In genomic region chr19:4375164-4375619, GRCh38 we compare ENCODE assay signal across 8 cellular contexts. TPM values are rescaled to one million over a fixed set of nuclear protein-coding genes. Genes with fewer than 3 reads are reported as not detected.
DNase-seq lines count a peak whose midpoint lies in the region; ATAC-seq and TF ChIP-seq lines count a peak whose summit lies in the region.

No MANE protein-coding gene starts in this region.

- no peaks in the 10 kb centered on the region for H3K9me3 Mint-ChIP-seq in natural killer cell treated with Interleukin-12 subunit alpha and Interleukin-12 subunit beta and Interleukin-15 and Interleukin-18, amount 100 ng/mL, for 72 hours

- peak overlapping the region in 1 of 2 donors; percentile 48 for H3K27ac Mint-ChIP-seq in natural killer cell treated with Interleukin-12 subunit alpha and Interleukin-12 subunit beta and Interleukin-15 and Interleukin-18, amount 100 ng/mL, for 72 hours

- peak overlapping the region; percentile 77 for H3K9ac ChIP-seq in HCT116 (ENCODE audit: low read length)
- H3K9ac ChIP-seq in SK-N-SH = peak overlapping the region; percentile 57

- no CpG with 5 or more reads among the region's 8 CpGs for WGBS in SK-N-SH (ENCODE audit: low lambda C conversion rate)

- intact Hi-C loops in HCT116 (cut with micrococcal nuclease) = loop anchor here (2.0 kb wide), 1 partner anchor 32 kb away; the partner anchor contains the start of gene MPND

- no peak overlapping the region for H3K4me3 Mint-ChIP-seq in natural killer cell treated with Interleukin-12 subunit alpha and Interleukin-12 subunit beta and Interleukin-15 and Interleukin-18, amount 100 ng/mL, for 72 hours

- H3K27ac ChIP-seq in HCT116 (ENCODE audit: low read depth, low read length) (peak overlapping the region; percentile 99), SK-N-SH (ENCODE audit: low read depth in 2 of 2, low read length in 1 of 2) (peak overlapping the region; percentile 80 to 92), right atrium auricular region (peak overlapping the region; percentile 91 to 95), skin epidermis (peak overlapping the region in 20 of 21 experiments; percentile 58 to 95 (median 86))

- H3K4me1 ChIP-seq in HCT116 (ENCODE audit: control insufficient read depth in 1 of 2, insufficient read depth in 2 of 2, low read length in 2 of 2) (peaks cover 64 to 77% of the 10 kb centered on the region in 2 experiments), SK-N-SH (ENCODE audit: control insufficient read depth in 1 of 2, insufficient read depth in 2 of 2, low read depth in 1 of 2, low read length in 1 of 2) (peaks cover 33 to 70% of the 10 kb centered on the region in 2 experiments), right atrium auricular region (peaks cover 0 to 100% of the 10 kb centered on the region in 2 donors)

- H4K20me1 ChIP-seq in HCT116 (ENCODE audit: insufficient read depth) (peaks cover 3% of the 10 kb centered on the region; the same call in 1 of the 2 replicates), SK-N-SH (ENCODE audit: insufficient read depth) (peaks cover 34% of the 10 kb centered on the region)

- no peaks in the 10 kb centered on the region for H3K36me3 Mint-ChIP-seq in natural killer cell treated with Interleukin-12 subunit alpha and Interleukin-12 subunit beta and Interleukin-15 and Interleukin-18, amount 100 ng/mL, for 72 hours

- H3K4me3 ChIP-seq in HCT116 (replicated peaks in 1 of 2; ENCODE audit: low read depth in 1 of 2, low read length in 2 of 2) (peak overlapping the region; percentile 30 to 58), SK-N-SH (ENCODE audit: low read depth in 2 of 2, low read length in 1 of 2) (no peak overlapping the region), right atrium auricular region (no peak overlapping the region), skin epidermis (no peak overlapping the region)

- TF ChIP-seq EP300 in SK-N-SH (IDR thresholded peaks at IDR 0.05; ENCODE audit: borderline replicate concordance in 1 of 2, low read depth in 1 of 2, low read length in 1 of 2) = 0 out of 4 replicates have a peak, but pooled peaks of 1 of the 2 experiments have one; percentile 35

- H3K9me3 ChIP-seq in HCT116 (ENCODE audit: control insufficient read depth in 1 of 2, insufficient read depth in 1 of 2, low read depth in 1 of 2, low read length in 2 of 2) (no peaks in the 10 kb centered on the region), SK-N-SH (no peaks in the 10 kb centered on the region), right atrium auricular region (no peaks in the 10 kb centered on the region)

- H2AFZ ChIP-seq in HCT116 (ENCODE audit: low read depth, low read length, poor library complexity, severe bottlenecking) (no peak overlapping the region), SK-N-SH (ENCODE audit: low read depth) (no peak overlapping the region)

- RAD21 ChIA-PET in HCT116 (lab: Charles Lee; ENCODE audit: low non-redundant PET in 1 of 2, low total read pairs in 2 of 2, uncharacterized antibody in 2 of 2, unreplicated experiment in 2 of 2) = interaction anchor here (0.6 to 1.2 kb wide), 4 partner anchors 25 to 96 kb away, joined by 3 to 4 read pairs (median 3); partner anchors contain the start of genes HDGFL2 (in 1 of the 2) and SH3GL1 (in 1 of the 2)

- TF ChIP-seq CTCF in HCT116 (IDR thresholded peaks at IDR 0.05 in 2 of 3, conservative IDR thresholded peaks at IDR 0.05 in 1 of 3; ENCODE audit: borderline replicate concordance in 1 of 3, insufficient read depth in 1 of 3, low read depth in 2 of 3, low read length in 2 of 3) = no peak
- TF ChIP-seq CTCF in SK-N-SH (IDR thresholded peaks at IDR 0.05) = no peak
- TF ChIP-seq CTCF in right atrium auricular region (IDR thresholded peaks at IDR 0.05) = no peak
- TF ChIP-seq CTCF in GM13977 (IDR thresholded peaks at IDR 0.05; ENCODE audit: extremely low read depth, insufficient read depth, missing control alignments) = no peak

- H3K9me2 ChIP-seq in HCT116 (ENCODE audit: insufficient read depth) = no peaks in the 10 kb centered on the region
- H3K9me2 ChIP-seq in SK-N-SH = no peaks in the 10 kb centered on the region

- CTCF ChIA-PET in HCT116 (lab: Charles Lee) (interaction anchor here (0.6 to 2.6 kb wide), 7 partner anchors 12 to 387 kb away, joined by 3 to 13 read pairs (median 6); partner anchors contain the start of genes CHAF1A and SH3GL1), SK-N-SH (lab: Yijun Ruan, JAX) (interaction anchor here (0.7 to 4.8 kb wide), 16 partner anchors 9 to 128 kb away, joined by 3 to 16 read pairs (median 4); partner anchors contain the start of genes CHAF1A, SH3GL1 and YJU2)

- in situ Hi-C loops in GM13977 (cut with MboI; ENCODE audit: low pct_unique_long_range_greater_than_20kb, low sequenced_read_pairs, unreplicated experiment) = no loop called here

- H3K36me3 ChIP-seq in HCT116 (ENCODE audit: control insufficient read depth in 1 of 2, insufficient read depth in 2 of 2, low read length in 2 of 2) = no peaks in the 10 kb centered on the region
- H3K36me3 ChIP-seq in SK-N-SH (replicated peaks in 1 of 2; ENCODE audit: control insufficient read depth in 1 of 2, insufficient read depth in 2 of 2, low read length in 1 of 2) = no peaks in the 10 kb centered on the region
- no peaks in the 10 kb centered on the region for H3K36me3 ChIP-seq in right atrium auricular region

- ATAC-seq in HCT116 = peak; percentile 57
- no peak for ATAC-seq in natural killer cell treated with Interleukin-12 subunit alpha and Interleukin-12 subunit beta and Interleukin-15 and Interleukin-18, amount 100 ng/mL, for 72 hours

- BruUV-seq in HCT116 (replicated peaks; lab: Mats Ljungman, UMichigan) = no TSS peak

- H3F3A ChIP-seq in SK-N-SH (replicated peaks; ENCODE audit: insufficient read depth) = peaks cover 12% of the 10 kb centered on the region

- POLR2A ChIA-PET in HCT116 (lab: Charles Lee) (interaction anchor here (1.0 to 1.7 kb wide), 2 partner anchors 24 to 32 kb away, joined by 4 to 5 read pairs; partner anchors contain the start of gene MPND), SK-N-SH (lab: Yijun Ruan, JAX) (interaction anchor here (1.1 to 1.9 kb wide), 2 partner anchors 12 to 32 kb away, joined by 5 to 8 read pairs; partner anchors contain the start of gene MPND)

- H3K79me2 ChIP-seq in HCT116 (ENCODE audit: insufficient read depth, low read length) (peaks cover 96% of the 10 kb centered on the region), SK-N-SH (ENCODE audit: insufficient read depth) (peaks cover 100% of the 10 kb centered on the region)

- no peaks in the 10 kb centered on the region for H3K27me3 Mint-ChIP-seq in natural killer cell treated with Interleukin-12 subunit alpha and Interleukin-12 subunit beta and Interleukin-15 and Interleukin-18, amount 100 ng/mL, for 72 hours

- TF ChIP-seq RAD21 in HCT116 (IDR thresholded peaks at IDR 0.05; ENCODE audit: low read depth) (no peak), SK-N-SH (IDR thresholded peaks at IDR 0.05; ENCODE audit: low read length) (no peak)

- no peak for DNase-seq in HCT116 (ENCODE audit: low read depth, low spot score)
- peak; percentile 64 for DNase-seq in SK-N-SH
- DNase-seq in right atrium auricular region (ENCODE audit: low spot score) = no peak
- no peak for DNase-seq in activated CD4-positive, alpha-beta T cell treated with anti-CD3 and anti-CD28 coated beads, Interleukin-2, amount 50 U/mL, for 1 hour
- no peak for DNase-seq in GM13977 (ENCODE audit: low spot score)
- no peak for DNase-seq in natural killer cell treated with Interleukin-12 subunit alpha and Interleukin-12 subunit beta and Interleukin-15 and Interleukin-18, amount 100 ng/mL, for 72 hours (ENCODE audit: low spot score)
- no peak for DNase-seq in effector CD4-positive, alpha-beta T cell

- peak overlapping the region; percentile 97 for H3K4me2 ChIP-seq in HCT116 (ENCODE audit: low read length)
- peak overlapping the region; percentile 72 for H3K4me2 ChIP-seq in SK-N-SH

- H3K27me3 ChIP-seq in HCT116 (ENCODE audit: insufficient read depth, low read length) = no peaks in the 10 kb centered on the region
- H3K27me3 ChIP-seq in SK-N-SH (ENCODE audit: insufficient read depth) = no peaks in the 10 kb centered on the region
- H3K27me3 ChIP-seq in right atrium auricular region = no peaks in the 10 kb centered on the region

- H3K4me1 Mint-ChIP-seq in natural killer cell treated with Interleukin-12 subunit alpha and Interleukin-12 subunit beta and Interleukin-15 and Interleukin-18, amount 100 ng/mL, for 72 hours (ENCODE audit: low read depth in 2 of 2) = peaks cover 39 to 48% of the 10 kb centered on the region in 2 donors

- no peak for TF ChIP-seq POLR2A in HCT116 (IDR thresholded peaks at IDR 0.05; ENCODE audit: borderline replicate concordance, extremely low read depth, insufficient read depth, insufficient read length)

RNA-seq across cellular contexts. Expression of gene SH3GL1, which starts 25.2 kb away (rescaled TPM):
- total RNA-seq in HCT116 (2021; ENCODE audit: unreplicated experiment) (86.0 TPM), right atrium auricular region (10 to 100 TPM; 17.5 to 31.9 TPM)
- 78.9 and 84.1 TPM in 2 replicates for polyA plus RNA-seq in HCT116 (2012)
- polyA plus RNA-seq in SK-N-SH (2012; rRNA removed) = 62.5 and 82.8 TPM in 2 replicates
- 34.7 and 53.5 TPM in 2 replicates for polyA plus RNA-seq in SK-N-SH (2012; cell fraction: cytosol; rRNA removed)
- polyA plus RNA-seq in SK-N-SH (2012; cell fraction: nucleus; rRNA removed) = 48.5 and 52.9 TPM in 2 replicates
- 10 to 100 TPM; 47.0 to 50.8 TPM for total RNA-seq in natural killer cell treated with Interleukin-12 subunit alpha and Interleukin-12 subunit beta and Interleukin-15 and Interleukin-18, amount 100 ng/mL, for 72 hours

RNA-seq across cellular contexts. Expression of gene CHAF1A, which starts 27.2 kb away (rescaled TPM):
- total RNA-seq in HCT116 (2021; ENCODE audit: unreplicated experiment) = 69.9 TPM
- 31.9 and 32.2 TPM in 2 replicates for polyA plus RNA-seq in HCT116 (2012)
- polyA plus RNA-seq in SK-N-SH (2012; rRNA removed) = 13.2 and 18.0 TPM in 2 replicates
- polyA plus RNA-seq in SK-N-SH (2012; cell fraction: cytosol; rRNA removed) = 12.9 and 15.0 TPM in 2 replicates
- 23.9 and 29.4 TPM in 2 replicates for polyA plus RNA-seq in SK-N-SH (2012; cell fraction: nucleus; rRNA removed)
- total RNA-seq in right atrium auricular region = 1 to 10 TPM; 2.6 to 5.0 TPM
- 100 to 1,000 TPM in 1 of 2 donors, 10 to 100 TPM in 1; 54.6 to 125 TPM for total RNA-seq in natural killer cell treated with Interleukin-12 subunit alpha and Interleukin-12 subunit beta and Interleukin-15 and Interleukin-18, amount 100 ng/mL, for 72 hours

RNA-seq across cellular contexts. Expression of gene MPND, which starts 31.8 kb away (rescaled TPM):
- total RNA-seq in HCT116 (2021; ENCODE audit: unreplicated experiment) (24.3 TPM), right atrium auricular region (1 to 10 TPM; 6.2 to 7.3 TPM)
- polyA plus RNA-seq in HCT116 (2012) = 22.9 and 27.3 TPM in 2 replicates
- 18.7 and 21.3 TPM in 2 replicates for polyA plus RNA-seq in SK-N-SH (2012; rRNA removed)
- polyA plus RNA-seq in SK-N-SH (2012; cell fraction: cytosol; rRNA removed) = 9.7 and 14.7 TPM in 2 replicates
- 23.4 and 26.0 TPM in 2 replicates for polyA plus RNA-seq in SK-N-SH (2012; cell fraction: nucleus; rRNA removed)
- 10 to 100 TPM; 28.3 to 73.5 TPM for total RNA-seq in natural killer cell treated with Interleukin-12 subunit alpha and Interleukin-12 subunit beta and Interleukin-15 and Interleukin-18, amount 100 ng/mL, for 72 hours

RNA-seq across cellular contexts. Expression of gene STAP2, which starts 36.6 kb away (rescaled TPM):
- total RNA-seq in HCT116 (2021; ENCODE audit: unreplicated experiment) (2.1 TPM), right atrium auricular region (10 to 100 TPM in 1 of 2 donors, 1 to 10 TPM in 1; 4.8 to 11.8 TPM)
- polyA plus RNA-seq in HCT116 (2012) = 2.4 and 2.5 TPM in 2 replicates
- polyA plus RNA-seq in SK-N-SH (2012; rRNA removed) = 6.0 and 7.6 TPM in 2 replicates
- polyA plus RNA-seq in SK-N-SH (2012; cell fraction: cytosol; rRNA removed) = 2.8 and 2.9 TPM in 2 replicates
- 5.6 and 6.1 TPM in 2 replicates for polyA plus RNA-seq in SK-N-SH (2012; cell fraction: nucleus; rRNA removed)
- 10 to 100 TPM in 1 of 2 donors, 1 to 10 TPM in 1; 7.3 to 12.8 TPM for total RNA-seq in natural killer cell treated with Interleukin-12 subunit alpha and Interleukin-12 subunit beta and Interleukin-15 and Interleukin-18, amount 100 ng/mL, for 72 hours

Comparison
In these comparisons a context has a peak if more than half of its experiments do, and no peak if none do; other contexts are left out.
1. H3K4me3 ChIP-seq: peak in HCT116 (2 of 2); none in SK-N-SH (0 of 2), right atrium auricular region (0 of 2) and skin epidermis (0 of 7).
2. RNA of gene CHAF1A, which starts 27.2 kb away (total RNA-seq): 54.6 to 125 TPM in natural killer cell treated with Interleukin-12 subunit alpha and Interleukin-12 subunit beta and Interleukin-15 and Interleukin-18, amount 100 ng/mL, for 72 hours and 69.9 TPM in HCT116 (single experiment); 2.6 to 5.0 TPM in right atrium auricular region; every median in the first group is over 4 times any median in the second.
3. Of the 11 proteins assayed by ChIP-seq in both SK-N-SH and HCT116: peak only in SK-N-SH: none; only in HCT116: JUND, MAX and SIN3A; in both: none; in neither: 8.
4. Peak in every context shown above with its lines, with median percentiles within 50 percentile points of each other: H3K27ac ChIP-seq.